In genomic region chr9:119884411-119884810, GRCh38 we compare ENCODE assay signal across 1 cellular context.
TF ChIP-seq lines count a peak whose summit lies in the region.

No MANE protein-coding gene starts in this region.

TF ChIP-seq in GM23338, 12 proteins besides CTCF, POLR2A, EP300 and RAD21 (continued from another document):
- TF ChIP-seq, protein P1, sequence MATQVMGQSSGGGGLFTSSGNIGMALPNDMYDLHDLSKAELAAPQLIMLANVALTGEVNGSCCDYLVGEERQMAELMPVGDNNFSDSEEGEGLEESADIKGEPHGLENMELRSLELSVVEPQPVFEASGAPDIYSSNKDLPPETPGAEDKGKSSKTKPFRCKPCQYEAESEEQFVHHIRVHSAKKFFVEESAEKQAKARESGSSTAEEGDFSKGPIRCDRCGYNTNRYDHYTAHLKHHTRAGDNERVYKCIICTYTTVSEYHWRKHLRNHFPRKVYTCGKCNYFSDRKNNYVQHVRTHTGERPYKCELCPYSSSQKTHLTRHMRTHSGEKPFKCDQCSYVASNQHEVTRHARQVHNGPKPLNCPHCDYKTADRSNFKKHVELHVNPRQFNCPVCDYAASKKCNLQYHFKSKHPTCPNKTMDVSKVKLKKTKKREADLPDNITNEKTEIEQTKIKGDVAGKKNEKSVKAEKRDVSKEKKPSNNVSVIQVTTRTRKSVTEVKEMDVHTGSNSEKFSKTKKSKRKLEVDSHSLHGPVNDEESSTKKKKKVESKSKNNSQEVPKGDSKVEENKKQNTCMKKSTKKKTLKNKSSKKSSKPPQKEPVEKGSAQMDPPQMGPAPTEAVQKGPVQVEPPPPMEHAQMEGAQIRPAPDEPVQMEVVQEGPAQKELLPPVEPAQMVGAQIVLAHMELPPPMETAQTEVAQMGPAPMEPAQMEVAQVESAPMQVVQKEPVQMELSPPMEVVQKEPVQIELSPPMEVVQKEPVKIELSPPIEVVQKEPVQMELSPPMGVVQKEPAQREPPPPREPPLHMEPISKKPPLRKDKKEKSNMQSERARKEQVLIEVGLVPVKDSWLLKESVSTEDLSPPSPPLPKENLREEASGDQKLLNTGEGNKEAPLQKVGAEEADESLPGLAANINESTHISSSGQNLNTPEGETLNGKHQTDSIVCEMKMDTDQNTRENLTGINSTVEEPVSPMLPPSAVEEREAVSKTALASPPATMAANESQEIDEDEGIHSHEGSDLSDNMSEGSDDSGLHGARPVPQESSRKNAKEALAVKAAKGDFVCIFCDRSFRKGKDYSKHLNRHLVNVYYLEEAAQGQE (IDR thresholded peaks at IDR 0.05; ENCODE audit: unreplicated experiment) = no peak
- TF ChIP-seq ZNF114 (CRISPR knock-in tag; IDR thresholded peaks at IDR 0.05) (no peak), POLR2AphosphoS5 (IDR thresholded peaks at IDR 0.05; ENCODE audit: low read depth) (no peak), EZH2 (IDR thresholded peaks at IDR 0.05; ENCODE audit: low read depth, unreplicated experiment) (no peak), STAT1 (IDR thresholded peaks at IDR 0.05; ENCODE audit: unreplicated experiment) (no peak), JUNB (IDR thresholded peaks at IDR 0.05; ENCODE audit: unreplicated experiment) (no peak), ZNF331 (CRISPR knock-in tag; IDR thresholded peaks at IDR 0.05; ENCODE audit: low read depth) (no peak), ETS1 (IDR thresholded peaks at IDR 0.05) (no peak), NANOG (IDR thresholded peaks at IDR 0.05; ENCODE audit: borderline replicate concordance) (no peak)
